Comparison of ENCODE assay signal across 29 cellular contexts in the genomic region with DNA sequence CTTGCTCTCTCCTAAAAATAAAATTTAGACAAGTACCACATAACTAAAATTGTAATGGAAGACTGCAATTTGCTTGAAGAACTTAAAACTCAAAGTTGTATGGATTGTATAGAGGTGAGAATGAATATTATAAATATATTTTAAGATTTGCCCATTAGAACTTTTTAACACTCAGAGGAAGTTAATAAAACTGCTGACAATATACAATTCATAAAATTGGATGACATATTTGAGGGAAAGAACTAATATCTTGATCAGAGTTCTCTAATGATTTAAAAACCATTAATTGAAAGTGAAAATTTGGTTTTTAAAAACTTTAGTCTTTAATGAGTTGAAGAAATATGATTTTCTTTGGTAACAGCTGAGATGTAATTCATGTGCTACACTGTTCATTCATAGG.
"Had no signal": no experiment of that assay in that cellular context is flagged by ENCODE, and none has a peak within 500 bp of the region (broad histone marks: within the 10 kb centered on the region; RNA-seq: fewer than 3 reads in every experiment).

No MANE protein-coding gene starts in this region.

- H3K4me3 ChIP-seq: psoas muscle, skin epidermis, smooth muscle cell, spleen, suprapubic skin, testis, tibial artery, transverse colon, upper lobe of right lung, uterus had no signal

- H3K4me1 ChIP-seq: parathyroid adenoma, psoas muscle, spleen, suprapubic skin, testis, tibial artery, transverse colon, upper lobe of right lung, uterus had no signal

- H3K9ac ChIP-seq: parathyroid adenoma had no signal

- H3K36me3 ChIP-seq: uterus had no signal

- H3K27me3 ChIP-seq: neutrophil, spleen, suprapubic skin, testis, tibial artery, transverse colon, upper lobe of right lung, uterus had no signal

- H3K9me3 ChIP-seq: neutrophil, psoas muscle, spleen, suprapubic skin, testis, tibial artery, transverse colon, upper lobe of right lung, uterus had no signal

- H3K27ac ChIP-seq: neutrophil, parathyroid adenoma, psoas muscle, skin epidermis, spleen, suprapubic skin, testis, tibial artery, transverse colon, upper lobe of right lung, uterus had no signal

- H2AFZ ChIP-seq: parathyroid adenoma had no signal

- DNase-seq: naive thymus-derived CD8-positive, alpha-beta T cell; nephron progenitor cell; nucleus accumbens; posterior cingulate gyrus; psoas muscle; right cardiac atrium; spleen; stimulated activated CD4-positive, alpha-beta T cell treated with anti-CD3 and anti-CD28 coated beads, Interleukin-12 subunit alpha, Interleukin-12 subunit beta, amount 100 ng/mL, for 4 hours; stimulated activated CD4-positive, alpha-beta T cell treated with anti-CD3 and anti-CD28 coated beads, Interleukin-1b, Interleukin-23, amount 100 ng/mL, for 48 hours; stimulated activated CD4-positive, alpha-beta T cell treated with anti-CD3 and anti-CD28 coated beads, Interleukin-4, amount 100 ng/mL, for 1 hour; stimulated activated CD4-positive, alpha-beta T cell treated with anti-CD3 and anti-CD28 coated beads, Interleukin-4, amount 100 ng/mL, for 4 hours; stimulated activated CD8-positive, alpha-beta memory T cell treated with anti-CD3 and anti-CD28 coated beads, Interleukin-4, amount 100 ng/mL, for 48 hours; stimulated activated naive CD4-positive, alpha-beta T cell; stimulated activated naive CD8-positive, alpha-beta T cell treated with anti-CD3 and anti-CD28 coated beads, Interleukin-15, amount 100 ng/mL, for 72 hours; stimulated activated naive CD8-positive, alpha-beta T cell treated with anti-CD3 and anti-CD28 coated beads, Interleukin-15, Interleukin-2, amounts not matched to agents 100 U/mL and 50 U/mL, for 24 hours; substantia nigra; testis; tibial artery; transverse colon; upper lobe of right lung; uterus had no signal

- ATAC-seq: naive thymus-derived CD8-positive, alpha-beta T cell; natural killer cell treated with Interleukin-12 subunit alpha and Interleukin-12 subunit beta and Interleukin-15 and Interleukin-18, amount 100 ng/mL, for 72 hours; psoas muscle; right cardiac atrium; sciatic nerve; stimulated activated memory B cell treated with anti-CD40 and anti-IgM and Interleukin-4, amounts not matched to agents 10 μg/mL and 1 μg/mL and 100 μg/mL, for 72 hours; stimulated activated naive CD8-positive, alpha-beta T cell treated with anti-CD3 and anti-CD28 coated beads, Interleukin-15, amount 100 ng/mL, for 72 hours; stimulated activated naive CD8-positive, alpha-beta T cell treated with anti-CD3 and anti-CD28 coated beads, Interleukin-15, Interleukin-2, amounts not matched to agents 100 U/mL and 50 U/mL, for 24 hours; upper lobe of right lung had no signal

- H3K4me2 ChIP-seq: smooth muscle cell had no signal
